Comparison of ENCODE assay signal across 14 cellular contexts in genomic region chr10:126226988-126227761, GRCh38.
"Had no signal": no experiment of that assay in that cellular context is flagged by ENCODE, and none has a peak within 500 bp of the region (broad histone marks: within the 10 kb centered on the region; RNA-seq: fewer than 3 reads in every experiment).

No MANE protein-coding gene starts in this region.

- FAIRE-seq: endometrium had no signal

- H3K4me3 Mint-ChIP-seq: activated CD8-positive, alpha-beta memory T cell treated with anti-CD3 and anti-CD28 coated beads, Interleukin-2, amount 10 ng/mL, durations not matched to agents 7 days and 5 days; activated naive CD8-positive, alpha-beta T cell; activated T-cell treated with anti-CD3 and anti-CD28 coated beads, Interleukin-2, amount 50 U/mL, for 4 hours; natural killer cell treated with Interleukin-12 subunit alpha and Interleukin-12 subunit beta and Interleukin-15 and Interleukin-18, amount 100 ng/mL, for 72 hours had no signal

- H3K36me3 Mint-ChIP-seq: activated CD8-positive, alpha-beta memory T cell treated with anti-CD3 and anti-CD28 coated beads, Interleukin-2, amount 10 ng/mL, durations not matched to agents 7 days and 5 days; activated naive CD8-positive, alpha-beta T cell; natural killer cell treated with Interleukin-12 subunit alpha and Interleukin-12 subunit beta and Interleukin-15 and Interleukin-18, amount 100 ng/mL, for 72 hours had no signal

- H3K4me1 Mint-ChIP-seq: activated CD8-positive, alpha-beta memory T cell treated with anti-CD3 and anti-CD28 coated beads, Interleukin-2, amount 10 ng/mL, durations not matched to agents 7 days and 5 days had no signal

- H3K9me3 Mint-ChIP-seq: activated T-cell treated with anti-CD3 and anti-CD28 coated beads, Interleukin-2, amount 50 U/mL, for 4 hours; natural killer cell treated with Interleukin-12 subunit alpha and Interleukin-12 subunit beta and Interleukin-15 and Interleukin-18, amount 100 ng/mL, for 72 hours had no signal

- H3K27me3 Mint-ChIP-seq: activated CD8-positive, alpha-beta memory T cell treated with anti-CD3 and anti-CD28 coated beads, Interleukin-2, amount 10 ng/mL, durations not matched to agents 7 days and 5 days had no signal

- H3K4me1 ChIP-seq: psoas muscle, testis had no signal

- DNase-seq: activated CD4-positive, alpha-beta T cell treated with anti-CD3 and anti-CD28 coated beads for 1 hour; activated CD4-positive, alpha-beta T cell treated with anti-CD3 and anti-CD28 coated beads, Interleukin-2, amount 50 U/mL, for 48 hours; activated CD8-positive, alpha-beta memory T cell treated with anti-CD3 and anti-CD28 coated beads, Interleukin-2, amount 10 ng/mL, durations not matched to agents 7 days and 5 days; activated effector memory CD4-positive, alpha-beta T cell treated with anti-CD3 and anti-CD28 coated beads, Interleukin-2, amount 50 U/mL, for 16 hours; activated T-cell treated with anti-CD3 and anti-CD28 coated beads, Interleukin-2, amount 50 U/mL, for 4 hours; left cardiac atrium; occipital lobe; psoas muscle; stimulated activated CD4-positive, alpha-beta T cell treated with anti-CD3 and anti-CD28 coated beads, Interleukin-2, amount 100 ng/mL, for 48 hours; stimulated activated naive CD8-positive, alpha-beta T cell treated with anti-CD3 and anti-CD28 coated beads, Interleukin-15, Interleukin-2, amounts not matched to agents 100 U/mL and 50 U/mL, for 24 hours; testis had no signal

- H3K27ac ChIP-seq: psoas muscle, testis had no signal

- H3K4me3 ChIP-seq: psoas muscle, testis had no signal

- H3K27me3 ChIP-seq: testis had no signal

- H3K27ac Mint-ChIP-seq: activated CD8-positive, alpha-beta memory T cell treated with anti-CD3 and anti-CD28 coated beads, Interleukin-2, amount 10 ng/mL, durations not matched to agents 7 days and 5 days; activated naive CD8-positive, alpha-beta T cell; natural killer cell treated with Interleukin-12 subunit alpha and Interleukin-12 subunit beta and Interleukin-15 and Interleukin-18, amount 100 ng/mL, for 72 hours had no signal

- H3K9me3 ChIP-seq: psoas muscle, testis had no signal
